17 cellular contexts compared by ENCODE assay signal in the genomic region with DNA sequence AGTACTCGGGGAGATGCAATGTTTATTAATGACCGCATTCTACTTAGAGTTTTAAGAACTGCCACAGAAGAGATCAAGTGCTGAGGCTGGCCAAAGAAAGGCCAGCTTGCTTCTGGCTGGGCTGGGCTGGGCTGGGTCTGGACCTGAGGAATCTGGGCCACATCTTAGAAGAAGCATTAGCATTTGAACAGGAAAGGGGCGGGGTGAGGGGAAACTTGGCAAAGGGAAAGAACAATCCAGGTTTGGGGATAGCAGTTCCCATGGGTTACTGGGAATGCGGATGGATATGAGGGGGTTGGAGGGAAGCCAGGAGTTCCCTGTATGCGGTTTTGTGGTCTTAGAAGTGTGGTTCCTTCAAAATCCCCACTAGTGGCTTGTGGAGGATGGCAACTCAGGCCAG.
DNase-seq lines count a peak whose midpoint lies in the region; ATAC-seq and TF ChIP-seq lines count a peak whose summit lies in the region.
"Had no signal": no experiment of that assay in that cellular context is flagged by ENCODE, and none has a peak within 500 bp of the region (broad histone marks: within the 10 kb centered on the region; RNA-seq: fewer than 3 reads in every experiment).

No MANE protein-coding gene starts in this region.

- H3K4me3 ChIP-seq in IMR-90 (ENCODE audit: insufficient read depth, low read depth, low read length) (no peak overlapping the region), breast epithelium (no peak overlapping the region)
- H3K4me3 ChIP-seq: ascending aorta, spleen, thoracic aorta had no signal

- no peak overlapping the region for H2BK15ac ChIP-seq in IMR-90 (ENCODE audit: low read depth, low read length)

- H3K36me3 ChIP-seq in IMR-90 (ENCODE audit: control insufficient read depth, insufficient read depth, low read length) (peaks cover 3% of the 10 kb centered on the region; the same call in 1 of the 2 replicates), breast epithelium (no peaks in the 10 kb centered on the region)
- H3K36me3 ChIP-seq: ascending aorta, thoracic aorta had no signal

- no peak for TF ChIP-seq RAD21 in IMR-90 (IDR thresholded peaks at IDR 0.05; ENCODE audit: low read length)

- no peak for TF ChIP-seq POLR2A in IMR-90 (IDR thresholded peaks at IDR 0.05; ENCODE audit: low read depth, low read length)
- no peak for TF ChIP-seq POLR2A in breast epithelium (IDR thresholded peaks at IDR 0.05)

- H3K18ac ChIP-seq in IMR-90 (ENCODE audit: low read depth, low read length) = no peak overlapping the region

- H4K91ac ChIP-seq in IMR-90 (ENCODE audit: insufficient read depth, low read depth, low read length) = no peak overlapping the region

- H3K4ac ChIP-seq in IMR-90 (ENCODE audit: low read depth, low read length) = no peak overlapping the region

- no peak overlapping the region for H3K9ac ChIP-seq in IMR-90 (ENCODE audit: low read depth, low read length)

- no peak overlapping the region for H3K23ac ChIP-seq in IMR-90 (ENCODE audit: low read depth, low read length)

- H2BK20ac ChIP-seq in IMR-90 (ENCODE audit: low read depth, low read length) = no peak overlapping the region

- H3K9me3 Mint-ChIP-seq in activated CD4-positive, alpha-beta T cell treated with anti-CD3 and anti-CD28 coated beads for 36 hours (ENCODE audit: low read depth) = peaks cover 2% of the 10 kb centered on the region
- H3K9me3 Mint-ChIP-seq: activated CD8-positive, alpha-beta T cell treated with anti-CD3 and anti-CD28 coated beads for 36 hours; activated T-helper 2 cell treated with anti-CD3 and anti-CD28 coated beads, Interferon-gamma antibody, Interleukin-2, Interleukin-4, amounts not matched to agents 10 μg/mL and 5 μg/mL and 100 μg/mL, durations not matched to agents 14 hours and 24 hours and 36 hours; effector memory CD8-positive, alpha-beta T cell had no signal

- no peak overlapping the region for H2AFZ ChIP-seq in IMR-90 (replicated peaks; ENCODE audit: low read length, poor library complexity)

- H2BK5ac ChIP-seq in IMR-90 (ENCODE audit: low read depth, low read length, poor library complexity, severe bottlenecking) = no peak overlapping the region

- H3K27ac ChIP-seq in IMR-90 (ENCODE audit: insufficient read depth, low read length) = no peak overlapping the region
- no peak overlapping the region for H3K27ac ChIP-seq in breast epithelium
- H3K27ac ChIP-seq: ascending aorta, spleen, thoracic aorta had no signal

- ATAC-seq in IMR-90 (ENCODE audit: low read depth) (no peak), GM21529 (IDR thresholded peaks at IDR 0.05; ENCODE audit: unreplicated experiment) (no peak), esophagus mucosa (no peak), left lobe of liver (no peak)
- no peak for ATAC-seq in activated CD4-positive, alpha-beta T cell treated with anti-CD3 and anti-CD28 coated beads for 36 hours
- ATAC-seq: activated CD8-positive, alpha-beta T cell treated with anti-CD3 and anti-CD28 coated beads for 36 hours; effector memory CD8-positive, alpha-beta T cell had no signal

- BruUV-seq in IMR-90 (replicated peaks; lab: Mats Ljungman, UMichigan) = no TSS peak

- dilution Hi-C loops in IMR-90 (cut with HindIII; ENCODE audit: low sequenced_read_pairs, unreplicated experiment) = no loop called here

- H4K5ac ChIP-seq in IMR-90 (ENCODE audit: low read depth, low read length) = no peak overlapping the region

- DNase-seq in A172 (ENCODE audit: low spot score) (peak; percentile 62), IMR-90 (peak; percentile 8), breast epithelium (ENCODE audit: low spot score in 2 of 2) (peak; percentile 40 to 51), iPS-NIHi11 (ENCODE audit: low spot score) (peak; percentile 30), left lobe of liver (ENCODE audit: low spot score) (no peak)
- DNase-seq in activated CD4-positive, alpha-beta T cell treated with anti-CD3 and anti-CD28 coated beads for 36 hours = no peak
- DNase-seq: activated CD8-positive, alpha-beta T cell treated with anti-CD3 and anti-CD28 coated beads for 36 hours; effector memory CD8-positive, alpha-beta T cell; mesenchymal stem cell; NCI-H146; NCI-H82; spleen had no signal

- CTCF ChIA-PET in IMR-90 (lab: Yijun Ruan, JAX) = no interaction called here
- CTCF ChIA-PET in activated CD4-positive, alpha-beta T cell treated with anti-CD3 and anti-CD28 coated beads for 36 hours (lab: Charles Lee) = no interaction called here

- H3K56ac ChIP-seq in IMR-90 (ENCODE audit: extremely low read depth, insufficient read depth, low read length) = no peak overlapping the region

- no CpG with 5 or more reads among the region's 5 CpGs for WGBS in IMR-90 (ENCODE audit: extremely low coverage in 2 of 2, insufficient read length in 1 of 2), 2 experiments

- intact Hi-C loops in IMR-90 (cut with micrococcal nuclease) (no loop called here), breast epithelium (cut with DNase I; ENCODE audit: low total_unique reads) (no loop called here)
- intact Hi-C loops in activated CD4-positive, alpha-beta T cell treated with anti-CD3 and anti-CD28 coated beads for 36 hours (cut with DNase I, micrococcal nuclease) = no loop called here

- peaks cover 9% of the 10 kb centered on the region for H3K9me1 ChIP-seq in IMR-90 (ENCODE audit: insufficient read depth, low read length)

- H3K79me1 ChIP-seq in IMR-90 (ENCODE audit: low read depth in 1 of 2, low read length in 2 of 2) = peaks cover 14 to 65% of the 10 kb centered on the region in 2 experiments

- no peak overlapping the region for H2BK120ac ChIP-seq in IMR-90 (ENCODE audit: low read depth, low read length)

- H3K9me3 ChIP-seq in IMR-90 (ENCODE audit: control insufficient read depth, insufficient read depth, low read length) (peaks cover 5% of the 10 kb centered on the region), breast epithelium (peaks cover 0 to 6% of the 10 kb centered on the region in 2 donors)
- H3K9me3 ChIP-seq: ascending aorta, thoracic aorta had no signal

- H3K27ac Mint-ChIP-seq in activated CD4-positive, alpha-beta T cell treated with anti-CD3 and anti-CD28 coated beads for 36 hours = no peak overlapping the region
- H3K27ac Mint-ChIP-seq: activated CD8-positive, alpha-beta T cell treated with anti-CD3 and anti-CD28 coated beads for 36 hours; activated T-helper 2 cell treated with anti-CD3 and anti-CD28 coated beads, Interferon-gamma antibody, Interleukin-2, Interleukin-4, amounts not matched to agents 10 μg/mL and 5 μg/mL and 100 μg/mL, durations not matched to agents 14 hours and 24 hours and 36 hours; effector memory CD8-positive, alpha-beta T cell had no signal

- H3K4me3 Mint-ChIP-seq in activated CD4-positive, alpha-beta T cell treated with anti-CD3 and anti-CD28 coated beads for 36 hours = no peak overlapping the region
- H3K4me3 Mint-ChIP-seq: activated CD8-positive, alpha-beta T cell treated with anti-CD3 and anti-CD28 coated beads for 36 hours; effector memory CD8-positive, alpha-beta T cell had no signal

- H4K20me1 ChIP-seq in IMR-90 (ENCODE audit: insufficient read depth, low read length) = peaks cover 46% of the 10 kb centered on the region

- H3K14ac ChIP-seq in IMR-90 (replicated peaks; ENCODE audit: low read depth, low read length) = no peak overlapping the region

- no peak overlapping the region for H2AK5ac ChIP-seq in IMR-90 (ENCODE audit: low read depth, low read length)

- no peak overlapping the region for H4K8ac ChIP-seq in IMR-90 (ENCODE audit: low read depth in 2 of 2, low read length in 2 of 2)

- POLR2A ChIA-PET in IMR-90 (lab: Charles Lee; ENCODE audit: unreplicated experiment) = no interaction called here
- POLR2A ChIA-PET in activated CD4-positive, alpha-beta T cell treated with anti-CD3 and anti-CD28 coated beads for 36 hours (lab: Charles Lee) = interaction anchor here (1.1 kb wide), 1 partner anchor 19 kb away, joined by 4 read pairs; no protein-coding TSS in a partner anchor

- H3K4me2 ChIP-seq in IMR-90 (ENCODE audit: low read depth, low read length) = no peak overlapping the region

- TF ChIP-seq CTCF in IMR-90 (conservative IDR thresholded peaks at IDR 0.05; ENCODE audit: low read depth, low read length) (no peak), breast epithelium (IDR thresholded peaks at IDR 0.05) (no peak)

- H3K27me3 ChIP-seq in IMR-90 (ENCODE audit: control insufficient read depth, insufficient read depth, low read length) = no peaks in the 10 kb centered on the region
- H3K27me3 ChIP-seq in breast epithelium = peaks cover 0 to 16% of the 10 kb centered on the region in 2 donors
- H3K27me3 ChIP-seq: ascending aorta, spleen had no signal

- H2AK9ac ChIP-seq in IMR-90 (replicated peaks; ENCODE audit: low read depth, low read length, poor library complexity) = no peak overlapping the region

- H3K36me3 Mint-ChIP-seq in activated CD4-positive, alpha-beta T cell treated with anti-CD3 and anti-CD28 coated beads for 36 hours (ENCODE audit: low read depth) = no peaks in the 10 kb centered on the region

- peaks cover 8% of the 10 kb centered on the region; the same call in 1 of the 2 replicates for H3K4me1 ChIP-seq in IMR-90 (ENCODE audit: control insufficient read depth, insufficient read depth, low read length)
- H3K4me1 ChIP-seq in breast epithelium = peaks cover 0 to 5% of the 10 kb centered on the region in 2 donors
- H3K4me1 ChIP-seq: ascending aorta had no signal

- H3K27me3 Mint-ChIP-seq in activated CD4-positive, alpha-beta T cell treated with anti-CD3 and anti-CD28 coated beads for 36 hours = no peaks in the 10 kb centered on the region
- H3K27me3 Mint-ChIP-seq: activated CD8-positive, alpha-beta T cell treated with anti-CD3 and anti-CD28 coated beads for 36 hours; effector memory CD8-positive, alpha-beta T cell had no signal

- H3K4me1 Mint-ChIP-seq in activated CD4-positive, alpha-beta T cell treated with anti-CD3 and anti-CD28 coated beads for 36 hours = no peaks in the 10 kb centered on the region

- in situ Hi-C loops in IMR-90 (cut with MboI; ENCODE audit: low sequenced_read_pairs) = no loop called here

TF ChIP-seq in IMR-90, 13 proteins besides CTCF, POLR2A, EP300 and RAD21 (continues in another document):
- TF ChIP-seq NFE2L2 (IDR thresholded peaks at IDR 0.05; ENCODE audit: low read depth, low read length) (no peak), ELK1 (IDR thresholded peaks at IDR 0.05; ENCODE audit: borderline replicate concordance, low read depth, low read length) (no peak), CHD1 (IDR thresholded peaks at IDR 0.05; ENCODE audit: low read depth, low read length) (no peak), SMC3 (IDR thresholded peaks at IDR 0.05; ENCODE audit: low read depth, low read length) (no peak), MAZ (IDR thresholded peaks at IDR 0.05; ENCODE audit: borderline replicate concordance, low read depth, low read length) (no peak)

Comparison
In these comparisons a context has a peak if more than half of its experiments do, and no peak if none do; other contexts are left out.
1. DNase-seq: peak in A172 (single experiment), IMR-90 (single experiment), breast epithelium (2 of 2) and iPS-NIHi11 (single experiment); none in activated CD4-positive, alpha-beta T cell treated with anti-CD3 and anti-CD28 coated beads for 36 hours (single experiment) and left lobe of liver (single experiment).